1 cellular context compared by ENCODE assay signal in genomic region chr1:50977575-50978143, GRCh38.
TF ChIP-seq lines count a peak whose summit lies in the region.

No MANE protein-coding gene starts in this region.

TF ChIP-seq in K562, 482 proteins besides CTCF, POLR2A, EP300 and RAD21 (continued from another document and continues in another):
- TF ChIP-seq RREB1 (CRISPR knock-in tag; IDR thresholded peaks at IDR 0.05) (no peak; the same call in 1 of the 2 replicates), GTF2B (IDR thresholded peaks at IDR 0.05; ENCODE audit: extremely low read depth, insufficient read length) (no peak), XRCC4 (IDR thresholded peaks at IDR 0.05; ENCODE audit: extremely low read depth, insufficient read depth, insufficient read length) (no peak), ZSCAN29 (IDR thresholded peaks at IDR 0.05) (no peak), MBD2 (IDR thresholded peaks at IDR 0.05; ENCODE audit: borderline replicate concordance, low read depth) (no peak), RNF219 (CRISPR knock-in tag; IDR thresholded peaks at IDR 0.05) (no peak), BCL6 (CRISPR knock-in tag; IDR thresholded peaks at IDR 0.05) (no peak), CREB5 (CRISPR knock-in tag; IDR thresholded peaks at IDR 0.05) (no peak), TSHZ1 (CRISPR knock-in tag; IDR thresholded peaks at IDR 0.05) (no peak), ELK1 (CRISPR knock-in tag; IDR thresholded peaks at IDR 0.05) (no peak), ZNF408 (CRISPR knock-in tag; IDR thresholded peaks at IDR 0.05; ENCODE audit: low read depth) (no peak), ATF2 (CRISPR knock-in tag; IDR thresholded peaks at IDR 0.05) (no peak), ZFPM2 (CRISPR knock-in tag; IDR thresholded peaks at IDR 0.05) (no peak), SMC3 (conservative IDR thresholded peaks at IDR 0.05; ENCODE audit: insufficient read depth, low read depth, low read length) (no peak), TAF15 (IDR thresholded peaks at IDR 0.05; ENCODE audit: low read depth, low read length) (no peak), ZBTB7A (IDR thresholded peaks at IDR 0.05; ENCODE audit: borderline replicate concordance, control insufficient read depth, low read depth, low read length) (peak; percentile 75), TFAP4 (CRISPR knock-in tag; IDR thresholded peaks at IDR 0.05; ENCODE audit: borderline replicate concordance) (no peak), THRA (IDR thresholded peaks at IDR 0.05) (peak; percentile 96), BHLHE40 (IDR thresholded peaks at IDR 0.05; ENCODE audit: low read length) (peak; percentile 33; the same call in 1 of the 2 replicates), TRIM25 (IDR thresholded peaks at IDR 0.05; ENCODE audit: borderline replicate concordance) (no peak), ZNF280A (IDR thresholded peaks at IDR 0.05; ENCODE audit: low read depth, partially characterized antibody) (no peak), ATF1 (CRISPR knock-in tag; IDR thresholded peaks at IDR 0.05) (no peak), ATF1 (tag; IDR thresholded peaks at IDR 0.05) (peak; percentile 18; the same call in 1 of the 2 replicates), RFX7 (CRISPR knock-in tag; IDR thresholded peaks at IDR 0.05) (no peak), NONO (IDR thresholded peaks at IDR 0.05; ENCODE audit: low read depth in 2 of 2, low read length in 1 of 2) (peak in 1 of 2 experiments; percentile 66; a peak in 2 of 4 replicates), THAP12 (CRISPR knock-in tag; IDR thresholded peaks at IDR 0.05) (no peak)
